Comparison of ENCODE assay signal across 1 cellular context in genomic region chr12:107093547-107094448, GRCh38.
TF ChIP-seq lines count a peak whose summit lies in the region.

Gene CRY1 (minus strand): TSS chr12:107093549. CDS start chr12:107092961, 588 bp downstream.

TF ChIP-seq in H1, 55 proteins besides CTCF, POLR2A, EP300 and RAD21 (continued from another document):
- TF ChIP-seq CTBP2 (IDR thresholded peaks at IDR 0.05; ENCODE audit: borderline replicate concordance, insufficient read depth, insufficient read length, low read length) (no peak), EGR1 (IDR thresholded peaks at IDR 0.05; ENCODE audit: borderline replicate concordance, low read depth, low read length) (no peak), YY1 (IDR thresholded peaks at IDR 0.05; ENCODE audit: low read depth, low read length) (no peak), EZH2 (IDR thresholded peaks at IDR 0.05; ENCODE audit: low read depth, low read length, severe bottlenecking) (no peak), SP1 (IDR thresholded peaks at IDR 0.05; ENCODE audit: low read depth, low read length) (peak; percentile 34; the same call in 1 of the 2 replicates), KDM1A (IDR thresholded peaks at IDR 0.05; ENCODE audit: borderline replicate concordance, low read length) (0 out of 2 replicates have a peak, but pooled peaks have one; percentile 26), RXRA (IDR thresholded peaks at IDR 0.05; ENCODE audit: insufficient read depth, low read depth, low read length) (no peak), JUN (IDR thresholded peaks at IDR 0.05; ENCODE audit: low read depth, low read length) (no peak), RBBP5 (IDR thresholded peaks at IDR 0.05; ENCODE audit: borderline replicate concordance, low read depth, low read length) (peak; percentile 74), E2F6 (IDR thresholded peaks at IDR 0.05) (no peak), ATF2 (IDR thresholded peaks at IDR 0.05; ENCODE audit: low read length) (no peak), RFX5 (IDR thresholded peaks at IDR 0.05; ENCODE audit: borderline replicate concordance, low read depth, low read length) (no peak), GTF2F1 (IDR thresholded peaks at IDR 0.05; ENCODE audit: borderline replicate concordance, low read depth, low read length) (no peak), SIRT6 (IDR thresholded peaks at IDR 0.05; ENCODE audit: low read length) (no peak), ZNF274 (IDR thresholded peaks at IDR 0.05; ENCODE audit: borderline replicate concordance, extremely low read depth, low read length) (no peak), BRCA1 (IDR thresholded peaks at IDR 0.05; ENCODE audit: low read depth, low read length) (no peak), MAX (IDR thresholded peaks at IDR 0.05) (peak; percentile 87), TAF1 (IDR thresholded peaks at IDR 0.05; ENCODE audit: low read depth, low read length) (peak; percentile 85), SIX5 (IDR thresholded peaks at IDR 0.05; ENCODE audit: low read depth, low read length) (no peak), KDM4A (IDR thresholded peaks at IDR 0.05; ENCODE audit: low read depth, low read length, severe bottlenecking) (peak; percentile 90), TCF12 (IDR thresholded peaks at IDR 0.05; ENCODE audit: low read depth, low read length) (no peak), SIN3A (conservative IDR thresholded peaks at IDR 0.05 in 1 of 2, IDR thresholded peaks at IDR 0.05 in 1 of 2; ENCODE audit: low read depth in 1 of 2, low read length in 2 of 2) (peak; percentile 14 to 66; a peak in 1 of 4 replicates), MAFK (IDR thresholded peaks at IDR 0.05; ENCODE audit: low read depth, low read length) (no peak), RNF2 (IDR thresholded peaks at IDR 0.05; ENCODE audit: borderline replicate concordance, low read depth, low read length, missing control alignments, poor library complexity, severe bottlenecking) (no peak), CBX8 (IDR thresholded peaks at IDR 0.05; ENCODE audit: borderline replicate concordance, low read depth, low read length) (no peak), KDM5A (IDR thresholded peaks at IDR 0.05; ENCODE audit: low read length) (no peak), HDAC6 (IDR thresholded peaks at IDR 0.05; ENCODE audit: low read depth, low read length) (no peak), CEBPB (IDR thresholded peaks at IDR 0.05; ENCODE audit: low read depth, low read length) (no peak), TAF7 (optimal IDR thresholded peaks at IDR 0.05; ENCODE audit: borderline replicate concordance, low read depth, low read length) (no peak), SRF (IDR thresholded peaks at IDR 0.05; ENCODE audit: low read depth, low read length) (no peak), BACH1 (IDR thresholded peaks at IDR 0.05; ENCODE audit: low read length) (no peak), FOSL1 (IDR thresholded peaks at IDR 0.05; ENCODE audit: insufficient read depth, low read depth, low read length) (no peak), JUND (IDR thresholded peaks at IDR 0.05; ENCODE audit: low read length) (no peak), CHD7 (IDR thresholded peaks at IDR 0.05; ENCODE audit: insufficient replicate concordance, low read length) (no peak), CBX5 (IDR thresholded peaks at IDR 0.05; ENCODE audit: low read depth, low read length) (no peak)
TF ChIP-seq in H1: peak in this region for 18.
